ENCODE assay signal across 16 cellular contexts in the genomic region with DNA sequence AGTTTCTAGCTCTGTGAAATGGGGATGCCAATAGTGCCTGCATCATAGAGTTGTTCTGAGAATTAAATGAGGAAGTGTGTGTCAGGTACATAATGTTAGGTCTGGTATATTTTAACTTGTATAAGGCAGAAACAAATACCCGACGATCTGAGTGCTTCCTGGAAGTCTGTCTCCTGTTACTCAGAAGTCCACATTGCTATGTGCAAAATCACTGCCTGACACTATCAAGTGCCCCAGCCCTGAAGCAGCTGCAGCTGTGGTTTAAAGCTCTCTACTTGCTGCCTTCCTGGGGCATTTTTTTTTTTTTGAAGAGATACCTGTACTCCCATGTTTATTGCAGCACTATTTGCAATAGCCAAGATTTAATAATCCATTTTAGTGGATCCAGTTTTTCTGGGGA.
DNase-seq lines count a peak whose midpoint lies in the region; ATAC-seq, FAIRE-seq and TF ChIP-seq lines count a peak whose summit lies in the region.
"Had no signal": no experiment of that assay in that cellular context is flagged by ENCODE, and none has a peak within 500 bp of the region (broad histone marks: within the 10 kb centered on the region; RNA-seq: fewer than 3 reads in every experiment).

No MANE protein-coding gene starts in this region.

- H3K9me3 ChIP-seq in mesenchymal stem cell (ENCODE audit: control insufficient read depth, low read length): no peaks in the 10 kb centered on the region

- H3K4me1 Mint-ChIP-seq in HFFc6 (ENCODE audit: low read depth): no peaks in the 10 kb centered on the region
- H3K4me1 Mint-ChIP-seq: CD14-positive monocyte had no signal

- no peak overlapping the region for H2BK5ac ChIP-seq in mesenchymal stem cell (ENCODE audit: low read depth, low read length, poor library complexity, severe bottlenecking)
- H2BK5ac ChIP-seq in mesendoderm (ENCODE audit: low read length): no peak overlapping the region

- no peak overlapping the region for H3K56ac ChIP-seq in mesendoderm (ENCODE audit: low read length)

- H4K91ac ChIP-seq in mesenchymal stem cell (ENCODE audit: low read length): no peak overlapping the region

- no peak overlapping the region for H2BK120ac ChIP-seq in mesenchymal stem cell (ENCODE audit: low read depth, low read length)
- no peak overlapping the region for H2BK120ac ChIP-seq in mesendoderm (ENCODE audit: low read depth, low read length)

- no peak overlapping the region for H4K5ac ChIP-seq in mesendoderm (ENCODE audit: low read length)

- WGBS in mesenchymal stem cell: 45% methylated on average over 2 of the region's 2 CpGs
- no CpG with 5 or more reads among the region's 2 CpGs for WGBS in mesendoderm (ENCODE audit: extremely low coverage, insufficient coverage, low lambda C conversion rate)

- no peak for ATAC-seq in HG03108 (IDR thresholded peaks at IDR 0.05; ENCODE audit: unreplicated experiment)
- ATAC-seq in GM21447 (IDR thresholded peaks at IDR 0.05; ENCODE audit: unreplicated experiment): no peak

- no peaks in the 10 kb centered on the region for H3K27me3 ChIP-seq in bronchial epithelial cell (ENCODE audit: control insufficient read depth, insufficient read depth, low read length)
- H3K27me3 ChIP-seq in mesenchymal stem cell (ENCODE audit: control insufficient read depth in 1 of 2, insufficient read depth in 1 of 2, low read length in 2 of 2): peaks cover 0 to 11% of the 10 kb centered on the region in 2 experiments
- no peaks in the 10 kb centered on the region for H3K27me3 ChIP-seq in mesendoderm (ENCODE audit: insufficient read depth, low read length, poor library complexity)
- H3K27me3 ChIP-seq: SJCRH30 had no signal

- H3K27ac ChIP-seq in mesenchymal stem cell (ENCODE audit: low read length, poor library complexity, severe bottlenecking) (no peak overlapping the region), mesendoderm (ENCODE audit: low read depth, low read length) (no peak overlapping the region)
- H3K27ac ChIP-seq: SJCRH30 had no signal

- H3K4ac ChIP-seq in mesenchymal stem cell (ENCODE audit: low read depth in 1 of 2, low read length in 2 of 2) (no peak overlapping the region), mesendoderm (ENCODE audit: low read depth, low read length) (no peak overlapping the region)

- H3K36me3 Mint-ChIP-seq in HFFc6 (ENCODE audit: low read depth): no peaks in the 10 kb centered on the region
- H3K36me3 Mint-ChIP-seq: CD14-positive monocyte had no signal

- H2AFZ ChIP-seq in mesenchymal stem cell (ENCODE audit: low read depth, low read length): no peak overlapping the region

- DNase-seq in EL: peak; percentile 8
- DNase-seq in HFFc6: peak; percentile 23
- DNase-seq in bronchial epithelial cell (ENCODE audit: low read depth): peak; percentile 48
- DNase-seq in mesenchymal stem cell: peak; percentile 5
- DNase-seq in NK-92 treated with Interleukin-12 subunit alpha and Interleukin-12 subunit beta, amount 100 ng/mL, for 24 hours (lab: John Stamatoyannopoulos, UW): no peak
- DNase-seq in mesendoderm: no peak
- DNase-seq: DMS79, KBM-7, NCI-H1694 treated with DMSO at 0.1 percent for 48 hours, NCI-H2107, NCI-H510A treated with DMSO at 0.1 percent for 48 hours, SJCRH30 had no signal

- no peak overlapping the region for H3K4me3 ChIP-seq in bronchial epithelial cell (ENCODE audit: low read depth, low read length)
- H3K4me3 ChIP-seq in mesenchymal stem cell (ENCODE audit: insufficient read depth in 1 of 2, low read depth in 1 of 2, low read length in 2 of 2): no peak overlapping the region
- H3K4me3 ChIP-seq in mesendoderm (ENCODE audit: low read length): no peak overlapping the region
- H3K4me3 ChIP-seq: HAP-1, SJCRH30 had no signal

- no peak overlapping the region for H2AK5ac ChIP-seq in mesenchymal stem cell (ENCODE audit: low read length, severe bottlenecking)
- no peak overlapping the region for H2AK5ac ChIP-seq in mesendoderm (ENCODE audit: low read length)

- TF ChIP-seq CTCF in HFFc6 (IDR thresholded peaks at IDR 0.05) (no peak), bronchial epithelial cell (IDR thresholded peaks at IDR 0.05; ENCODE audit: insufficient read depth, low read length, severe bottlenecking) (no peak)

- H3K9ac ChIP-seq in mesenchymal stem cell (ENCODE audit: low read length): no peak overlapping the region
- no peak overlapping the region for H3K9ac ChIP-seq in mesendoderm (ENCODE audit: low read length)

- no peaks in the 10 kb centered on the region for H3K79me1 ChIP-seq in mesenchymal stem cell (replicated peaks; ENCODE audit: low read length, poor library complexity, severe bottlenecking)
- no peaks in the 10 kb centered on the region for H3K79me1 ChIP-seq in mesendoderm (ENCODE audit: low read length)

- no peak overlapping the region for H2BK12ac ChIP-seq in mesenchymal stem cell (ENCODE audit: low read length in 2 of 2)

- no peak overlapping the region for H3K14ac ChIP-seq in mesenchymal stem cell (ENCODE audit: low read length in 2 of 2)

- H2BK15ac ChIP-seq in mesenchymal stem cell (ENCODE audit: low read depth, poor library complexity, severe bottlenecking) (no peak overlapping the region), mesendoderm (replicated peaks; ENCODE audit: low read depth) (no peak overlapping the region)

- peaks cover 10% of the 10 kb centered on the region for H3K27me3 Mint-ChIP-seq in HFFc6 (ENCODE audit: insufficient read depth)

- H4K8ac ChIP-seq in mesenchymal stem cell (ENCODE audit: low read length): no peak overlapping the region
- no peak overlapping the region for H4K8ac ChIP-seq in mesendoderm (ENCODE audit: low read depth, low read length)

- no peak overlapping the region for H3K18ac ChIP-seq in mesenchymal stem cell (ENCODE audit: low read depth in 1 of 2, low read length in 2 of 2)
- H3K18ac ChIP-seq in mesendoderm (ENCODE audit: low read length): no peak overlapping the region

- H3K4me3 Mint-ChIP-seq in HFFc6: no peak overlapping the region
- H3K4me3 Mint-ChIP-seq: CD14-positive monocyte had no signal

- no peaks in the 10 kb centered on the region for H3K4me1 ChIP-seq in mesenchymal stem cell (ENCODE audit: control insufficient read depth, insufficient read depth, low read depth, low read length)
- H3K4me1 ChIP-seq in mesendoderm (ENCODE audit: control insufficient read depth, low read depth, low read length): no peaks in the 10 kb centered on the region
- H3K4me1 ChIP-seq: HAP-1 had no signal

- H3K4me2 ChIP-seq in mesenchymal stem cell (ENCODE audit: low read length, poor library complexity, severe bottlenecking): no peak overlapping the region
- no peak overlapping the region for H3K4me2 ChIP-seq in mesendoderm (ENCODE audit: low read length)

- H3K79me2 ChIP-seq in mesendoderm (ENCODE audit: control insufficient read depth, insufficient read depth, low read length): no peaks in the 10 kb centered on the region

- H3K23ac ChIP-seq in mesenchymal stem cell (ENCODE audit: low read length in 2 of 2) (no peak overlapping the region), mesendoderm (ENCODE audit: low read length) (no peak overlapping the region)

- FAIRE-seq in bronchial epithelial cell (lab: Jason Lieb, UNC): no peak

- no peaks in the 10 kb centered on the region for H3K9me3 Mint-ChIP-seq in HFFc6

- no peaks in the 10 kb centered on the region for H3K36me3 ChIP-seq in bronchial epithelial cell (ENCODE audit: control insufficient read depth, insufficient read depth, low read length)
- no peaks in the 10 kb centered on the region for H3K36me3 ChIP-seq in mesenchymal stem cell (ENCODE audit: control insufficient read depth in 1 of 2, insufficient read depth in 2 of 2, low read depth in 1 of 2, low read length in 2 of 2)
- H3K36me3 ChIP-seq in mesendoderm (ENCODE audit: control insufficient read depth, insufficient read depth, low read length): no peaks in the 10 kb centered on the region
- H3K36me3 ChIP-seq: HAP-1, SJCRH30 had no signal

- no peak overlapping the region for H3K27ac Mint-ChIP-seq in HFFc6
- H3K27ac Mint-ChIP-seq: CD14-positive monocyte had no signal

Comparison
In these comparisons a context has a peak if more than half of its experiments do, and no peak if none do; other contexts are left out.
1. DNase-seq: peak in EL (single experiment), HFFc6 (single experiment), bronchial epithelial cell (single experiment) and mesenchymal stem cell (single experiment); none in NK-92 treated with Interleukin-12 subunit alpha and Interleukin-12 subunit beta, amount 100 ng/mL, for 24 hours (single experiment) and mesendoderm (single experiment).